Comparison of ENCODE assay signal across 9 cellular contexts in genomic region chr6:16669227-16669626, GRCh38.
A peak's percentile ranks its signal among the peaks of the same experiment; 100 is the strongest.
DNase-seq lines count a peak whose midpoint lies in the region; ATAC-seq, FAIRE-seq and TF ChIP-seq lines count a peak whose summit lies in the region.
"Had no signal": no experiment of that assay in that cellular context is flagged by ENCODE, and none has a peak within 500 bp of the region (broad histone marks: within the 10 kb centered on the region; RNA-seq: fewer than 3 reads in every experiment).

No MANE protein-coding gene starts in this region.

- no peak overlapping the region for H3K27ac ChIP-seq in ascending aorta

- no peaks in the 10 kb centered on the region for H3K27me3 ChIP-seq in ascending aorta

- in situ Hi-C loops in G401 (cut with HindIII; ENCODE audit: low sequenced_read_pairs): no loop called here

- H3K27me3 Mint-ChIP-seq in activated naive CD8-positive, alpha-beta T cell treated with anti-CD3 and anti-CD28 coated beads, Interleukin-2, amount 50 U/mL, for 24 hours: no peaks in the 10 kb centered on the region

- H3K4me3 Mint-ChIP-seq in activated naive CD8-positive, alpha-beta T cell treated with anti-CD3 and anti-CD28 coated beads, Interleukin-2, amount 50 U/mL, for 24 hours: peak overlapping the region; percentile 48

- peaks cover 3% of the 10 kb centered on the region for H3K9me3 Mint-ChIP-seq in activated naive CD8-positive, alpha-beta T cell treated with anti-CD3 and anti-CD28 coated beads, Interleukin-2, amount 50 U/mL, for 24 hours

- no peak for TF ChIP-seq CTCF in ascending aorta (IDR thresholded peaks at IDR 0.05)

- peak; percentile 78 for ATAC-seq in activated naive CD8-positive, alpha-beta T cell treated with anti-CD3 and anti-CD28 coated beads, Interleukin-2, amount 50 U/mL, for 24 hours
- no peak for ATAC-seq in HG03045 (IDR thresholded peaks at IDR 0.05; ENCODE audit: unreplicated experiment)

- H3K9me3 ChIP-seq in ascending aorta: no peaks in the 10 kb centered on the region

- peak; percentile 74 for FAIRE-seq in GM12891 (lab: Jason Lieb, UNC)
- FAIRE-seq: endometrium had no signal

- H3K36me3 Mint-ChIP-seq in activated naive CD8-positive, alpha-beta T cell treated with anti-CD3 and anti-CD28 coated beads, Interleukin-2, amount 50 U/mL, for 24 hours (ENCODE audit: low read depth): peaks cover 33% of the 10 kb centered on the region

- H3K36me3 ChIP-seq in ascending aorta: no peaks in the 10 kb centered on the region

- peak overlapping the region; percentile 95 for H3K27ac Mint-ChIP-seq in activated naive CD8-positive, alpha-beta T cell treated with anti-CD3 and anti-CD28 coated beads, Interleukin-2, amount 50 U/mL, for 24 hours

- intact Hi-C loops in ascending aorta (cut with DNase I): no loop called here

- TF ChIP-seq POLR2A in GM12891 (IDR thresholded peaks at IDR 0.05; ENCODE audit: low read depth, low read length): no peak

- no peak overlapping the region for H3K4me3 ChIP-seq in ascending aorta

- peaks cover 70% of the 10 kb centered on the region for H3K4me1 Mint-ChIP-seq in activated naive CD8-positive, alpha-beta T cell treated with anti-CD3 and anti-CD28 coated beads, Interleukin-2, amount 50 U/mL, for 24 hours

- no peak for DNase-seq in GM12891 (ENCODE audit: insufficient read length, low spot score)
- DNase-seq in SW480 (ENCODE audit: low spot score): peak; percentile 48
- peak; percentile 66 for DNase-seq in activated naive CD8-positive, alpha-beta T cell treated with anti-CD3 and anti-CD28 coated beads, Interleukin-2, amount 50 U/mL, for 24 hours
- peak; percentile 35 to 57 for DNase-seq in stimulated activated CD4-positive, alpha-beta T cell treated with anti-CD3 and anti-CD28 coated beads, Interleukin-1b, Interleukin-23, amount 100 ng/mL, for 4 hours (ENCODE audit: low read depth in 2 of 2)
- DNase-seq in ascending aorta (ENCODE audit: low spot score in 2 of 2): no peak
- no peak for DNase-seq in G401 (ENCODE audit: low spot score)
- no peak for DNase-seq in NCI-H1048 (lab: John Stamatoyannopoulos, UW)

- peaks cover 0 to 37% of the 10 kb centered on the region in 2 donors for H3K4me1 ChIP-seq in ascending aorta

TF ChIP-seq in GM12891, 5 proteins besides CTCF, POLR2A, EP300 and RAD21:
- TF ChIP-seq PAX5 (IDR thresholded peaks at IDR 0.05; ENCODE audit: insufficient read depth, low read length, severe bottlenecking): no peak
- no peak for TF ChIP-seq POLR2AphosphoS5 (IDR thresholded peaks at IDR 0.05; ENCODE audit: low read depth, low read length)
- no peak for TF ChIP-seq POU2F2 (IDR thresholded peaks at IDR 0.05; ENCODE audit: low read depth, low read length)
- no peak for TF ChIP-seq SPI1 (IDR thresholded peaks at IDR 0.05; ENCODE audit: low read depth, low read length)
- TF ChIP-seq TAF1 (IDR thresholded peaks at IDR 0.05; ENCODE audit: low read depth, low read length): no peak
TF ChIP-seq in GM12891: peak in this region for 0.

Comparison
In these comparisons a context has a peak if more than half of its experiments do, and no peak if none do; other contexts are left out.
1. DNase-seq: peak in SW480 (single experiment), activated naive CD8-positive, alpha-beta T cell treated with anti-CD3 and anti-CD28 coated beads, Interleukin-2, amount 50 U/mL, for 24 hours (single experiment) and stimulated activated CD4-positive, alpha-beta T cell treated with anti-CD3 and anti-CD28 coated beads, Interleukin-1b, Interleukin-23, amount 100 ng/mL, for 4 hours (2 of 2); none in GM12891 (single experiment), ascending aorta (0 of 2), G401 (single experiment) and NCI-H1048 (single experiment).